8 cellular contexts compared by ENCODE assay signal in the genomic region with DNA sequence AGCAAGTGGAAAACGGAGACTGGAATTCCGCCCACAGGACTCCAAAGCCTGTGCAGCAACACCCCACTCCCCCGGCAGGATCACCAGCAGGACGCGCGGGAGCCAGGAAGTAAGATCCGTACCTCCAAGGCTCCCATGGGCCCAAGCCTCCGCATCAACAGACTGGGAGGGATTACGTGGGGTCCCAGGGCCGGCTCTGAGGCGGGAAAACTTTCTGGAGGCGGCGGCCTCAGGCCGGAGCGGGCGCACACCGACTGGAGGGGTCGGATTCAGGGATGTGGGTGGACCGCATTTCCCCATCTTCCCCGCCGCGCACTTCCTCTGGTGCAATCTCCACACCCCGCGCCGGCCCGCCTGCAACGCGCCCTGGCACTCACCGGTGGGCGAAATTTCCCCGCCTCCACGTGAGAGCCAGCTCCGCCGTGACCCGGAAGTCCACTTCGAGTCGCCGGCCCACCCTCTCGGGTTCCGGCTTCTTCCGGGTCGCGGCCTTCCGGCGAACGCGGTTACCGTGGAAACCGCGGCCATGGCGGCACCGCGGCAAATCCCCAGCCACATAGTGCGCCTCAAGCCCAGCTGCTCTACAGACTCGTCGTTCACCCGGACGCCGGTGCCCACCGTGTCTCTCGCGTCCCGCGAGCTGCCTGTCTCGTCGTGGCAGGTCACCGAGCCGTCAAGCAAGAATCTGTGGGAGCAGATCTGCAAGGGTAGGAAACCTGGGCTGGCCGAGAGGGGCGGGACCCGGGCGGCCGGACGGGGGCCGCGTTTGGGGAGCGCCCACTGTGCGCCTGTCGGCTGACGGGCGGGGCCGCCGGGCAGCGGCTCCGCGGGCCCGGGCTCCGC. TPM values are rescaled to one million over a fixed set of nuclear protein-coding genes. Genes with fewer than 3 reads are reported as not detected.
DNase-seq lines count a peak whose midpoint lies in the region; ATAC-seq, FAIRE-seq and TF ChIP-seq lines count a peak whose summit lies in the region.

IQCK (plus strand) TSS at position 491 of the 843 bp plus-strand sequence; CDS start at position 527, 36 bp downstream.
A gene with protein sequence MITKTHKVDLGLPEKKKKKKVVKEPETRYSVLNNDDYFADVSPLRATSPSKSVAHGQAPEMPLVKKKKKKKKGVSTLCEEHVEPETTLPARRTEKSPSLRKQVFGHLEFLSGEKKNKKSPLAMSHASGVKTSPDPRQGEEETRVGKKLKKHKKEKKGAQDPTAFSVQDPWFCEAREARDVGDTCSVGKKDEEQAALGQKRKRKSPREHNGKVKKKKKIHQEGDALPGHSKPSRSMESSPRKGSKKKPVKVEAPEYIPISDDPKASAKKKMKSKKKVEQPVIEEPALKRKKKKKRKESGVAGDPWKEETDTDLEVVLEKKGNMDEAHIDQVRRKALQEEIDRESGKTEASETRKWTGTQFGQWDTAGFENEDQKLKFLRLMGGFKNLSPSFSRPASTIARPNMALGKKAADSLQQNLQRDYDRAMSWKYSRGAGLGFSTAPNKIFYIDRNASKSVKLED (minus strand): TSS at position 447 of the 843 bp plus-strand sequence. CDS start 3,192 bp downstream, outside the sequence.

- peaks cover 17% of the 10 kb centered on the region for H3K36me3 Mint-ChIP-seq in mesothelial cell of epicardium

- dilution Hi-C loops in endothelial cell of umbilical vein (cut with MboI; ENCODE audit: extremely low pct_ligation_motif_present, low sequenced_read_pairs), result no loop called here

- peaks cover 13% of the 10 kb centered on the region for H3K4me1 ChIP-seq in endothelial cell of umbilical vein (ENCODE audit: control insufficient read depth, extremely low read depth, insufficient read depth, low read length)

- peak within 1 kb of the TSS; percentile 92 for H3K27ac Mint-ChIP-seq in mesothelial cell of epicardium

- peak within 1 kb of the TSS; percentile 96 for H3K9ac ChIP-seq in endothelial cell of umbilical vein (replicated peaks; ENCODE audit: extremely low read depth, insufficient read depth, low read length)

- intact Hi-C loops in endothelial cell of umbilical vein (cut with micrococcal nuclease), result loop anchor here (1.0 to 5.0 kb wide), 5 partner anchors 22 to 168 kb away; partner anchors contain the start of gene VPS35L

- H3K36me3 ChIP-seq in endothelial cell of umbilical vein (ENCODE audit: control insufficient read depth in 2 of 2, extremely low read depth in 1 of 2, insufficient read depth in 2 of 2, low read length in 2 of 2), result peaks cover 0 to 5% of the 10 kb centered on the region in 2 experiments

- DNase-seq in Caki2 (ENCODE audit: low read depth) (peak; percentile 90), HPDE6-E6E7 (ENCODE audit: extremely low spot score) (peak; percentile 76), NOMO-1 treated with DMSO at 0.1 percent for 48 hours (lab: John Stamatoyannopoulos, UW; ENCODE audit: unreplicated experiment) (peak; percentile 84), endothelial cell of umbilical vein (ENCODE audit: low read depth, low spot score) (peak; percentile 89), mesothelial cell of epicardium (ENCODE audit: low spot score in 2 of 2, unreplicated experiment in 2 of 2) (peak; percentile 84 to 90)
- DNase-seq in activated CD8-positive, alpha-beta memory T cell treated with anti-CD3 and anti-CD28 coated beads, Interleukin-2, amount 50 U/mL, for 48 hours, result peak; percentile 93
- peak; percentile 84 to 85 for DNase-seq in stimulated activated CD8-positive, alpha-beta memory T cell treated with anti-CD3 and anti-CD28 coated beads, Interleukin-15, amount 100 ng/mL, for 4 hours (ENCODE audit: low read depth in 2 of 2)

- BruUV-seq in endothelial cell of umbilical vein (replicated peaks; lab: Mats Ljungman, UMichigan), result TSS peak; percentile 52

- TF ChIP-seq CTCF in endothelial cell of umbilical vein (IDR thresholded peaks at IDR 0.05; ENCODE audit: extremely low read depth in 1 of 2, insufficient read depth in 1 of 2, low read depth in 1 of 2, low read length in 2 of 2) (peak in 1 of 2 donors; percentile 15), mesothelial cell of epicardium (IDR thresholded peaks at IDR 0.05; ENCODE audit: unreplicated experiment) (no peak)

- H3K4me2 ChIP-seq in endothelial cell of umbilical vein (ENCODE audit: insufficient read depth, low read length), result peak within 1 kb of the TSS; percentile 97

- POLR2A ChIA-PET in endothelial cell of umbilical vein (lab: Charles Lee), result no interaction called here

- peak; percentile 96 for ATAC-seq in GM19467 (IDR thresholded peaks at IDR 0.05; ENCODE audit: unreplicated experiment)

- peak within 1 kb of the TSS; percentile 99 for H2AFZ ChIP-seq in endothelial cell of umbilical vein (ENCODE audit: low read depth, low read length)

- H3K4me3 ChIP-seq in endothelial cell of umbilical vein (replicated peaks in 1 of 3; ENCODE audit: insufficient read depth in 1 of 3, low read depth in 1 of 3, low read length in 3 of 3), result peak within 1 kb of the TSS; percentile 68 to 100 (median 99)

- in situ Hi-C loops in Caki2 (cut with HindIII; ENCODE audit: low pct_unique_long_range_greater_than_20kb, low sequenced_read_pairs), result no loop called here

- peak within 1 kb of the TSS; percentile 96 for H3K4me3 Mint-ChIP-seq in mesothelial cell of epicardium

- H3K27ac ChIP-seq in endothelial cell of umbilical vein (ENCODE audit: insufficient read depth, low read depth, low read length), result peak within 1 kb of the TSS; percentile 81

- H3K27me3 ChIP-seq in endothelial cell of umbilical vein (ENCODE audit: control insufficient read depth in 2 of 2, insufficient read depth in 2 of 2, low read length in 2 of 2), result no peaks in the 10 kb centered on the region

- H3K9me3 Mint-ChIP-seq in mesothelial cell of epicardium, result no peaks in the 10 kb centered on the region

- no peaks in the 10 kb centered on the region for H3K9me3 ChIP-seq in endothelial cell of umbilical vein (replicated peaks; ENCODE audit: control insufficient read depth, insufficient read depth, low read length)

- TF ChIP-seq POLR2A in endothelial cell of umbilical vein (IDR thresholded peaks at IDR 0.05; ENCODE audit: low read depth, low read length), result peak; percentile 32

- H4K20me1 ChIP-seq in endothelial cell of umbilical vein (replicated peaks; ENCODE audit: control insufficient read depth, extremely low read depth, insufficient read depth, low read length), result no peaks in the 10 kb centered on the region

- H3K79me2 ChIP-seq in endothelial cell of umbilical vein (ENCODE audit: control insufficient read depth, insufficient read depth, low read length), result peaks cover 34% of the 10 kb centered on the region

- H3K9me1 ChIP-seq in endothelial cell of umbilical vein (replicated peaks; ENCODE audit: control insufficient read depth, extremely low read depth, insufficient read depth, low read length), result no peaks in the 10 kb centered on the region

- peaks cover 27% of the 10 kb centered on the region for H3K4me1 Mint-ChIP-seq in mesothelial cell of epicardium

- FAIRE-seq in endothelial cell of umbilical vein (lab: Jason Lieb, UNC), result peak; percentile 87

- CTCF ChIA-PET in endothelial cell of umbilical vein (lab: Charles Lee), result interaction anchor here (1.0 to 2.5 kb wide), 9 partner anchors 9 to 169 kb away, joined by 3 to 14 read pairs (median 4); partner anchors contain the start of gene GPRC5B

- no peaks in the 10 kb centered on the region for H3K27me3 Mint-ChIP-seq in mesothelial cell of epicardium (ENCODE audit: low read depth)

TF ChIP-seq in endothelial cell of umbilical vein, 7 proteins besides CTCF, POLR2A, EP300 and RAD21:
- TF ChIP-seq FOS (IDR thresholded peaks at IDR 0.05; ENCODE audit: borderline replicate concordance, insufficient read depth, low read length) (no peak), MYC (IDR thresholded peaks at IDR 0.05; ENCODE audit: low read depth, low read length) (peak; percentile 52), GATA2 (IDR thresholded peaks at IDR 0.05; ENCODE audit: insufficient read depth, insufficient read length, low read depth, low read length) (no peak), EZH2 (IDR thresholded peaks at IDR 0.05; ENCODE audit: borderline replicate concordance, low read depth, low read length, severe bottlenecking) (no peak), JUN (IDR thresholded peaks at IDR 0.05; ENCODE audit: borderline replicate concordance, insufficient read depth, insufficient read length, low read depth) (no peak), POLR2AphosphoS5 (IDR thresholded peaks at IDR 0.05; ENCODE audit: insufficient read depth, low read depth, low read length) (peak; percentile 69), MAX (IDR thresholded peaks at IDR 0.05; ENCODE audit: insufficient read depth, insufficient read length) (peak; percentile 89)

RNA-seq across cellular contexts. Expression of gene IQCK, which starts in this region (rescaled TPM):
- 22.0 and 24.1 TPM in 2 replicates for total RNA-seq in Caki2 (2014; rRNA removed; shearing (Covaris generic); ENCODE audit: low replicate concordance)
- total RNA-seq in endothelial cell of umbilical vein (13.2 and 17.2 TPM in 2 replicates), mesothelial cell of epicardium (14.7 to 16.0 TPM (median 15.4 TPM) in 3 replicates)
- 13.9 and 18.1 TPM in 2 replicates for polyA plus RNA-seq in endothelial cell of umbilical vein
- polyA plus RNA-seq in endothelial cell of umbilical vein (2011; cell fraction: cytosol; rRNA removed), result 11.7 and 12.2 TPM in 2 replicates
- polyA plus RNA-seq in endothelial cell of umbilical vein (2011; cell fraction: nucleus; rRNA removed), result 18.9 and 25.5 TPM in 2 replicates
- polyA plus RNA-seq in endothelial cell of umbilical vein (2012), result 6.4 and 8.9 TPM in 2 replicates
- polyA minus RNA-seq in endothelial cell of umbilical vein, result 14.0 and 20.9 TPM in 2 replicates
- polyA minus RNA-seq in endothelial cell of umbilical vein (2011; cell fraction: cytosol; rRNA and poly(A)+ RNA removed), result 3.5 TPM
- polyA minus RNA-seq in endothelial cell of umbilical vein (2011; cell fraction: nucleus; rRNA and poly(A)+ RNA removed), result 23.5 and 24.4 TPM in 2 replicates

RNA-seq across cellular contexts. Expression of the second gene that starts in this region (rescaled TPM):
- 12.2 and 15.8 TPM in 2 replicates for total RNA-seq in Caki2 (2014; rRNA removed; shearing (Covaris generic); ENCODE audit: low replicate concordance)
- total RNA-seq in endothelial cell of umbilical vein, result 33.5 and 43.2 TPM in 2 replicates
- polyA plus RNA-seq in endothelial cell of umbilical vein, result 5.1 and 6.7 TPM in 2 replicates
- polyA plus RNA-seq in endothelial cell of umbilical vein (2011; cell fraction: cytosol; rRNA removed), result 9.6 and 10.1 TPM in 2 replicates
- 8.4 and 11.4 TPM in 2 replicates for polyA plus RNA-seq in endothelial cell of umbilical vein (2011; cell fraction: nucleus; rRNA removed)
- polyA plus RNA-seq in endothelial cell of umbilical vein (2012), result 37.5 and 40.3 TPM in 2 replicates
- polyA minus RNA-seq in endothelial cell of umbilical vein, result 12.3 and 15.8 TPM in 2 replicates
- 10.2 TPM for polyA minus RNA-seq in endothelial cell of umbilical vein (2011; cell fraction: cytosol; rRNA and poly(A)+ RNA removed)
- polyA minus RNA-seq in endothelial cell of umbilical vein (2011; cell fraction: nucleus; rRNA and poly(A)+ RNA removed), result 12.0 and 15.4 TPM in 2 replicates
- 46.5 to 48.5 TPM (median 47.4 TPM) in 3 replicates for total RNA-seq in mesothelial cell of epicardium

Comparison
In these comparisons a context has a peak if more than half of its experiments do, and no peak if none do; other contexts are left out.
1. Peak in every context shown above with its lines: DNase-seq, ATAC-seq, H3K4me3 ChIP-seq and H3K27ac ChIP-seq.